11 cellular contexts compared by ENCODE assay signal in genomic region chr11:93689166-93689734, GRCh38.
A peak's percentile ranks its signal among the peaks of the same experiment; 100 is the strongest.
DNase-seq lines count a peak whose midpoint lies in the region; ATAC-seq and TF ChIP-seq lines count a peak whose summit lies in the region.
"Had no signal": no experiment of that assay in that cellular context is flagged by ENCODE, and none has a peak within 500 bp of the region (broad histone marks: within the 10 kb centered on the region; RNA-seq: fewer than 3 reads in every experiment).

No MANE protein-coding gene starts in this region.

- H3K79me2 ChIP-seq in OCI-LY3 (ENCODE audit: low read length): peaks cover 16% of the 10 kb centered on the region

- peaks cover 33% of the 10 kb centered on the region for H3K4me1 ChIP-seq in OCI-LY3 (ENCODE audit: low read length)

- peak overlapping the region; percentile 73 for H3K4me2 ChIP-seq in OCI-LY3 (ENCODE audit: low read length)

- peaks cover 66% of the 10 kb centered on the region for H3K36me3 ChIP-seq in OCI-LY3 (replicated peaks; ENCODE audit: low read depth, low read length)

- 0 out of 2 replicates have a peak, but pooled peaks cover 6% of the 10 kb centered on the region for H4K20me1 ChIP-seq in OCI-LY3 (ENCODE audit: insufficient read depth, low read length)

- H3K27ac ChIP-seq in OCI-LY3 (ENCODE audit: low read length): peak overlapping the region; percentile 97

- TF ChIP-seq CTCF in OCI-LY3 (IDR thresholded peaks at IDR 0.05; ENCODE audit: low read depth, low read length): no peak

- peak; percentile 3 for DNase-seq in activated naive CD4-positive, alpha-beta T cell treated with Interleukin-2 at 50 U/mL for 16 hours
- DNase-seq in activated naive CD4-positive, alpha-beta T cell (lab: John Stamatoyannopoulos, UW): no peak
- DNase-seq in stimulated activated CD8-positive, alpha-beta memory T cell treated with anti-CD3 and anti-CD28 coated beads, Interleukin-15, amount 100 ng/mL, for 48 hours (ENCODE audit: low read depth in 2 of 2): peak; percentile 24 to 40
- DNase-seq in SW480 (ENCODE audit: low spot score) (no peak), NCI-H345 treated with DMSO at 0.1 percent for 48 hours (lab: John Stamatoyannopoulos, UW; ENCODE audit: unreplicated experiment) (no peak), epidermal melanocyte (ENCODE audit: insufficient read length, low spot score) (no peak)
- DNase-seq: activated effector memory CD4-positive, alpha-beta T cell treated with anti-CD3 and anti-CD28 coated beads, Interleukin-2, amount 50 U/mL, for 16 hours; head of caudate nucleus; substantia nigra had no signal

- H3K9me3 ChIP-seq in OCI-LY3 (ENCODE audit: insufficient read depth, low read length): no peaks in the 10 kb centered on the region

- H3K4me3 ChIP-seq in OCI-LY3 (ENCODE audit: low read length): peak overlapping the region; percentile 52

- H3K9ac ChIP-seq in OCI-LY3 (ENCODE audit: low read length): peak overlapping the region; percentile 51

- H3K27me3 ChIP-seq in OCI-LY3 (ENCODE audit: low read depth, low read length): no peaks in the 10 kb centered on the region

- no peak overlapping the region for H2AFZ ChIP-seq in OCI-LY3 (ENCODE audit: low read depth, low read length)

- peak; percentile 79 for ATAC-seq in HG02588 (IDR thresholded peaks at IDR 0.05; ENCODE audit: unreplicated experiment)

Comparison
In these comparisons a context has a peak if more than half of its experiments do, and no peak if none do; other contexts are left out.
1. DNase-seq: peak in activated naive CD4-positive, alpha-beta T cell treated with Interleukin-2 at 50 U/mL for 16 hours (single experiment) and stimulated activated CD8-positive, alpha-beta memory T cell treated with anti-CD3 and anti-CD28 coated beads, Interleukin-15, amount 100 ng/mL, for 48 hours (2 of 2); none in activated naive CD4-positive, alpha-beta T cell (0 of 4), SW480 (single experiment), NCI-H345 treated with DMSO at 0.1 percent for 48 hours (single experiment) and epidermal melanocyte (single experiment).